22 cellular contexts compared by ENCODE assay signal in the genomic region with DNA sequence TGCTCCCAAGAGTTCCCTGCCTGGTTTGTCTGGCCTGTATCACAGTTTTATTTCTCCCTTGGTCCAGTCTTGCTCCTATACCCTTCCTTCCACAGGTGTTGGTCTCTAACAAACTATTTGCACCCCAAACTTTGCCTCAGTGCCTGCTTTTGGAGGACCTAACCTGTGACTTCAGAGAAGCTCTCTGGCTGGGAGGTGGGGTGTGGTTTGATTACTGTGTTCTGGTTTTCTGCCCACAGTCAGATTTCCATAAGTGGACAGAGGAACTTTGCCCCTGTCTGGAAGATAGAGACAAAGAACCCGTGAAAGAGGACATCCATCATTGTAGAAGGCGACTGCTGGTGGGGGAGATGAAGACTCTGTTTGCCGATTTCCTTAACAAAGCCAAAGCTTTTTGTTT. TPM values are rescaled to one million over a fixed set of nuclear protein-coding genes. Genes with fewer than 3 reads are reported as not detected.
"Had no signal": no experiment of that assay in that cellular context is flagged by ENCODE, and none has a peak within 500 bp of the region (broad histone marks: within the 10 kb centered on the region; RNA-seq: fewer than 3 reads in every experiment).

No MANE protein-coding gene starts in this region.

- H3K27ac ChIP-seq: colonic mucosa, coronary artery, dorsolateral prefrontal cortex, epithelial cell of prostate, esophagus squamous epithelium, foreskin keratinocyte, gastrocnemius medialis, gastroesophageal sphincter had no signal

- H3K36me3 ChIP-seq: colonic mucosa, esophagus squamous epithelium, gastrocnemius medialis, gastroesophageal sphincter, heart right ventricle had no signal

- H3K9me3 Mint-ChIP-seq: dendritic cell treated with granulocyte-macrophage colony-stimulating factor and Interleukin-4, amounts not matched to agents 40 ng/mL and 50 ng/mL, for 4 days; effector memory CD8-positive, alpha-beta T cell had no signal

- H3K9me3 ChIP-seq: colonic mucosa, esophagus squamous epithelium, gastrocnemius medialis, gastroesophageal sphincter, heart left ventricle, heart right ventricle had no signal

- H3K4me1 ChIP-seq: colonic mucosa, foreskin keratinocyte had no signal

- H3K27me3 Mint-ChIP-seq: dendritic cell treated with granulocyte-macrophage colony-stimulating factor and Interleukin-4, amounts not matched to agents 40 ng/mL and 50 ng/mL, for 4 days had no signal

- H3K4me3 ChIP-seq: colonic mucosa, coronary artery, dorsolateral prefrontal cortex, esophagus squamous epithelium, gastrocnemius medialis, gastroesophageal sphincter, heart left ventricle, heart right ventricle had no signal

- H3K27me3 ChIP-seq: colonic mucosa, dorsolateral prefrontal cortex, esophagus squamous epithelium, gastrocnemius medialis, gastroesophageal sphincter, heart left ventricle, heart right ventricle had no signal

- H3K4me3 Mint-ChIP-seq: dendritic cell treated with granulocyte-macrophage colony-stimulating factor and Interleukin-4, amounts not matched to agents 40 ng/mL and 50 ng/mL, for 4 days; effector memory CD8-positive, alpha-beta T cell had no signal

- DNase-seq: colonic mucosa; cortex of kidney; dermis blood vessel endothelial cell; dorsolateral prefrontal cortex; effector CD4-positive, alpha-beta T cell; effector CD8-positive, alpha-beta T cell; effector memory CD4-positive, alpha-beta T cell; effector memory CD8-positive, alpha-beta T cell; erythroblast; esophagus squamous epithelium; foreskin fibroblast; foreskin keratinocyte; foreskin melanocyte; gastrocnemius medialis; glutamatergic neuron; head of caudate nucleus; heart left ventricle; heart right ventricle had no signal

- H3K27ac Mint-ChIP-seq: dendritic cell treated with granulocyte-macrophage colony-stimulating factor and Interleukin-4, amounts not matched to agents 40 ng/mL and 50 ng/mL, for 4 days; effector memory CD8-positive, alpha-beta T cell had no signal

RNA-seq across cellular contexts. Expression of a gene that starts 55.8 kb away (rescaled TPM):
- total RNA-seq: foreskin keratinocyte had no signal
- polyA plus RNA-seq: foreskin keratinocyte had no signal
